ENCODE assay signal across 8 cellular contexts in the genomic region with DNA sequence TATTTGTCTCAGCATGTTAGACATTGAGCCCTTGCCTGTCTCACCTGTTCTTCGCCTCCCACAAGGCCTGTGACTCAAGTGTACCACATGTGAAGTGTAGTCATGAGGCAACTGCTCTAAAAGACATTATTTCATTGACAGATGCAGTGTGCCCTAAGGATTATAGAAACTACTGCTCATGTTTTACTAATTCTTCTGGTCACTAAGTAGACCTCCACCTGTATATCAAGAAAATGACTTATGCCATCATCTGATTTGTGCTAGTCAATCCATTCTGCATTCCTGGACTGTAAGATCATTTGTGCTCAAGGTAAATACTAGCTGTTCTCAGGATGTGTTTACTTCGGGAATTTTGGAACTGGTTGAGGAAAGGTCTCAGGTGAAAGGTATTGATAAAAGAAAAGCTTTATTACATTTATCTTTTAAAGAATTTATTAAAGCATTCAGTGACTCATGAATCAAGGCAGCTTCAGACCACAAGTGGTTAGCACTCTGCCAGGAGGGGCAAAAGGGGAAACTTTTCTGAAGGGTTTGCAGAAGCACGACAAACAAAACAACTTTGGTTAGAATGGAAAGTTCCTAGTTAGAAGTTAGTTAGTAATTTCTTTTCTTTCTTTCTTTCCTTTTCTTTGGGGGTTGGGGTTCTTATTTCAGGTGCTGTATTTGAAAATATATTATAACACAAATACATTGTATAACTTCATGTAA.
A peak's percentile ranks its signal among the peaks of the same experiment; 100 is the strongest.
DNase-seq lines count a peak whose midpoint lies in the region; ATAC-seq and TF ChIP-seq lines count a peak whose summit lies in the region.

No MANE protein-coding gene starts in this region.

- H3K4me3 ChIP-seq in AG09309 (ENCODE audit: control insufficient read depth, low read depth, low read length) (no peak overlapping the region), PC-3 (ENCODE audit: low read length) (peak overlapping the region; percentile 11; the same call in 1 of the 2 replicates), epithelial cell of proximal tubule (ENCODE audit: low read depth, low read length) (no peak overlapping the region), gastroesophageal sphincter (no peak overlapping the region)

- peaks cover 4% of the 10 kb centered on the region for H3K9me3 Mint-ChIP-seq in stimulated activated effector memory CD8-positive, alpha-beta T cell treated with anti-CD3 and anti-CD28 coated beads, Interleukin-12 subunit alpha, Interleukin-12 subunit beta, amount 100 ng/mL, for 72 hours

- H2AFZ ChIP-seq in PC-3 (ENCODE audit: low read length), result peak overlapping the region; percentile 23; the same call in 1 of the 2 replicates

- H3K79me2 ChIP-seq in PC-3 (ENCODE audit: low read length), result no peaks in the 10 kb centered on the region

- TF ChIP-seq POLR2A in gastroesophageal sphincter (IDR thresholded peaks at IDR 0.05), result no peak
- no peak for TF ChIP-seq POLR2A in GM18505 (IDR thresholded peaks at IDR 0.05; ENCODE audit: borderline replicate concordance, extremely low read depth, insufficient read depth, insufficient read length)

- no peaks in the 10 kb centered on the region for H4K20me1 ChIP-seq in PC-3 (ENCODE audit: low read length)

- H3K9me2 ChIP-seq in PC-3 (replicated peaks; ENCODE audit: low read length), result no peaks in the 10 kb centered on the region

- peak overlapping the region; percentile 72 for H3K4me3 Mint-ChIP-seq in stimulated activated effector memory CD8-positive, alpha-beta T cell treated with anti-CD3 and anti-CD28 coated beads, Interleukin-12 subunit alpha, Interleukin-12 subunit beta, amount 100 ng/mL, for 72 hours

- H3K9me3 ChIP-seq in PC-3 (ENCODE audit: low read length) (no peaks in the 10 kb centered on the region), gastroesophageal sphincter (no peaks in the 10 kb centered on the region)

- peak overlapping the region; percentile 9; the same call in 1 of the 2 replicates for H3K9ac ChIP-seq in PC-3 (ENCODE audit: low read length)

- POLR2A ChIA-PET in PC-3 (lab: Charles Lee; ENCODE audit: unreplicated experiment), result interaction anchor here (0.7 kb wide), 2 partner anchors 125 to 571 kb away, joined by 3 to 4 read pairs; no protein-coding TSS in a partner anchor

- intact Hi-C loops in PC-3 (cut with micrococcal nuclease), result loop anchor here (10.0 kb wide), 1 partner anchor 649 kb away; no protein-coding TSS in a partner anchor

- H3F3A ChIP-seq in PC-3 (ENCODE audit: low read length, unreplicated experiment), result no peaks in the 10 kb centered on the region

- H3K4me1 Mint-ChIP-seq in stimulated activated effector memory CD8-positive, alpha-beta T cell treated with anti-CD3 and anti-CD28 coated beads, Interleukin-12 subunit alpha, Interleukin-12 subunit beta, amount 100 ng/mL, for 72 hours, result peaks cover 77% of the 10 kb centered on the region

- no peaks in the 10 kb centered on the region for H3K36me3 ChIP-seq in PC-3 (ENCODE audit: low read depth, low read length)
- no peaks in the 10 kb centered on the region for H3K36me3 ChIP-seq in gastroesophageal sphincter

- CTCF ChIA-PET in PC-3 (lab: Charles Lee), result no interaction called here

- no peak for TF ChIP-seq EP300 in gastroesophageal sphincter (IDR thresholded peaks at IDR 0.05)

- H3K27ac ChIP-seq in PC-3 (ENCODE audit: low read length) (peak overlapping the region; percentile 68), gastroesophageal sphincter (no peak overlapping the region)

- H3K27ac Mint-ChIP-seq in stimulated activated effector memory CD8-positive, alpha-beta T cell treated with anti-CD3 and anti-CD28 coated beads, Interleukin-12 subunit alpha, Interleukin-12 subunit beta, amount 100 ng/mL, for 72 hours, result peak overlapping the region; percentile 95

- no peak for TF ChIP-seq CTCF in AG09309 (IDR thresholded peaks at IDR 0.05; ENCODE audit: control insufficient read depth, insufficient read depth, low read depth, low read length, missing control alignments)
- TF ChIP-seq CTCF in PC-3 (conservative IDR thresholded peaks at IDR 0.05; ENCODE audit: low read depth, low read length), result no peak
- TF ChIP-seq CTCF in epithelial cell of proximal tubule (conservative IDR thresholded peaks at IDR 0.05; ENCODE audit: low read depth, low read length), result no peak
- no peak for TF ChIP-seq CTCF in gastroesophageal sphincter (IDR thresholded peaks at IDR 0.05)

- H3K36me3 Mint-ChIP-seq in stimulated activated effector memory CD8-positive, alpha-beta T cell treated with anti-CD3 and anti-CD28 coated beads, Interleukin-12 subunit alpha, Interleukin-12 subunit beta, amount 100 ng/mL, for 72 hours, result peaks cover 14% of the 10 kb centered on the region

- H3K4me1 ChIP-seq in PC-3 (ENCODE audit: insufficient read depth, low read length) (peaks cover 65% of the 10 kb centered on the region), gastroesophageal sphincter (no peaks in the 10 kb centered on the region)

- no TSS peak for BruUV-seq in PC-3 (replicated peaks; lab: Mats Ljungman, UMichigan)

- peak; percentile 38 for DNase-seq in AG09309 (ENCODE audit: low read depth)
- DNase-seq in PC-3, result peak; percentile 94
- peak; percentile 81 for DNase-seq in epithelial cell of proximal tubule (ENCODE audit: low read depth)
- peak in 1 of 2 donors; percentile 26 for DNase-seq in stimulated activated effector memory CD8-positive, alpha-beta T cell treated with anti-CD3 and anti-CD28 coated beads, Interleukin-12 subunit alpha, Interleukin-12 subunit beta, amount 100 ng/mL, for 72 hours (ENCODE audit: low spot score in 2 of 2)
- DNase-seq in AG08396 (ENCODE audit: low spot score), result no peak

- peak; percentile 47 for ATAC-seq in GM21576 (IDR thresholded peaks at IDR 0.05; ENCODE audit: unreplicated experiment)
- peak; percentile 74 for ATAC-seq in PC-3
- ATAC-seq in stimulated activated effector memory CD8-positive, alpha-beta T cell treated with anti-CD3 and anti-CD28 coated beads, Interleukin-12 subunit alpha, Interleukin-12 subunit beta, amount 100 ng/mL, for 72 hours, result peak; percentile 86
- no peak for ATAC-seq in gastroesophageal sphincter
- no peak for ATAC-seq in GM18505 (IDR thresholded peaks at IDR 0.05; ENCODE audit: unreplicated experiment)

- H3K4me2 ChIP-seq in PC-3 (ENCODE audit: low read length), result peak overlapping the region; percentile 54

- 77 to 79% methylated on average over 3 of the region's 3 CpGs for WGBS in gastroesophageal sphincter (ENCODE audit: low coverage in 1 of 2), 2 donors

- H3K27me3 ChIP-seq in PC-3 (ENCODE audit: low read length) (no peaks in the 10 kb centered on the region), gastroesophageal sphincter (no peaks in the 10 kb centered on the region)

Comparison
In these comparisons a context has a peak if more than half of its experiments do, and no peak if none do; other contexts are left out.
1. ATAC-seq: peak in GM21576 (single experiment), PC-3 (single experiment) and stimulated activated effector memory CD8-positive, alpha-beta T cell treated with anti-CD3 and anti-CD28 coated beads, Interleukin-12 subunit alpha, Interleukin-12 subunit beta, amount 100 ng/mL, for 72 hours (single experiment); none in gastroesophageal sphincter (single experiment) and GM18505 (single experiment).